11 cellular contexts compared by ENCODE assay signal in genomic region chr15:74729372-74729771, GRCh38. TPM values are rescaled to one million over a fixed set of nuclear protein-coding genes. Genes with fewer than 3 reads are reported as not detected.
"Had no signal": no experiment of that assay in that cellular context is flagged by ENCODE, and none has a peak within 500 bp of the region (broad histone marks: within the 10 kb centered on the region; RNA-seq: fewer than 3 reads in every experiment).

No MANE protein-coding gene starts in this region.

RNA-seq across cellular contexts. Expression of gene CYP1A1, which starts 4.0 kb away (rescaled TPM):
- total RNA-seq: SJCRH30 had no signal

RNA-seq across cellular contexts. Expression of gene CYP1A2, which starts 19.3 kb away (rescaled TPM):
- total RNA-seq: OCI-LY7, PC-3, PC-9, Peyer's patch, Right ventricle myocardium inferior, Right ventricle myocardium superior, RPMI7951, SJCRH30, SJSA1, SK-MEL-5 had no signal
- polyA plus RNA-seq: SK-N-SH had no signal
